Comparison of ENCODE assay signal across 8 cellular contexts in the genomic region with DNA sequence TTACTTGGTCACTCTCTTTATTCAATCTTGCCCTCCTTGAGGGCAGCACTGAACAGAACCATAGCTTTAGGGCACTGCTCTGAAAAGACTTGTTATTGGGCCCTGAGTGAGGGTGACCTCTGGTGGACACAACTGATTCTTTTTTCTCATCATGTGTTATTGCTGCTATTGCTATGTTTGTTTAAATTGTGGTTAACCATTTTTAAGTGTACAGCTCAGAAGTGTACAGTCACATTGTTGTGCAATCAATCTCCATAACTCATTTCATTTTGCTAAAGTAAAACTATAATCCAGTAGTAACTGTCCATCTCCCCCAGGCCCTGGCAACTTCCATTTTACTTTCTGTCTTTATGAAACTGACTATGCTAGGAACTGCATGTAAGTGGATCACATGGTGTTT.
A peak's percentile ranks its signal among the peaks of the same experiment; 100 is the strongest.
DNase-seq lines count a peak whose midpoint lies in the region; ATAC-seq and TF ChIP-seq lines count a peak whose summit lies in the region.

No MANE protein-coding gene starts in this region.

- no peaks in the 10 kb centered on the region for H3K9me2 ChIP-seq in neural cell (ENCODE audit: insufficient read depth, low read length)

- no peaks in the 10 kb centered on the region for H3F3A ChIP-seq in neural cell (ENCODE audit: insufficient read depth, low read length, poor library complexity, severe bottlenecking)

- no peak for TF ChIP-seq EP300 in esophagus muscularis mucosa (IDR thresholded peaks at IDR 0.05)
- TF ChIP-seq EP300 in neural cell (conservative IDR thresholded peaks at IDR 0.05; ENCODE audit: poor library complexity, severe bottlenecking), result no peak

- TF ChIP-seq POLR2A in esophagus muscularis mucosa (IDR thresholded peaks at IDR 0.05; ENCODE audit: low read depth), result no peak

- H3K4me3 ChIP-seq in RWPE2 (ENCODE audit: severe bottlenecking) (no peak overlapping the region), esophagus muscularis mucosa (no peak overlapping the region), neural cell (ENCODE audit: low read length) (no peak overlapping the region)

- H3K9me3 ChIP-seq in RWPE2 (ENCODE audit: severe bottlenecking), result no peaks in the 10 kb centered on the region
- H3K9me3 ChIP-seq in esophagus muscularis mucosa, result no peaks in the 10 kb centered on the region
- H3K9me3 ChIP-seq in neural cell (ENCODE audit: low read length), result no peaks in the 10 kb centered on the region

- H3K4me1 ChIP-seq in RWPE2 (ENCODE audit: insufficient read depth, poor library complexity, severe bottlenecking), result peaks cover 6% of the 10 kb centered on the region
- H3K4me1 ChIP-seq in esophagus muscularis mucosa, result peaks cover 0 to 17% (median 6%) of the 10 kb centered on the region in 4 donors

- H3K27me3 ChIP-seq in RWPE2 (ENCODE audit: insufficient read depth, poor library complexity, severe bottlenecking) (no peaks in the 10 kb centered on the region), esophagus muscularis mucosa (no peaks in the 10 kb centered on the region), neural cell (ENCODE audit: insufficient read depth, low read depth, low read length) (no peaks in the 10 kb centered on the region)

- no peaks in the 10 kb centered on the region for H4K20me1 ChIP-seq in neural cell (ENCODE audit: insufficient read depth)

- no peak overlapping the region for H3K27ac ChIP-seq in RWPE2 (ENCODE audit: poor library complexity, severe bottlenecking)
- H3K27ac ChIP-seq in esophagus muscularis mucosa (replicated peaks in 1 of 4), result peak overlapping the region in 1 of 4 donors; percentile 27
- H3K27ac ChIP-seq in neural cell (ENCODE audit: low read length), result no peak overlapping the region

- no peak overlapping the region for H3K9ac ChIP-seq in neural cell (ENCODE audit: low read length)

- ATAC-seq in GM21360 (IDR thresholded peaks at IDR 0.05; ENCODE audit: unreplicated experiment), result peak; percentile 77
- peak; percentile 42 for ATAC-seq in HG03460 (IDR thresholded peaks at IDR 0.05; ENCODE audit: unreplicated experiment)
- peak; percentile 96 for ATAC-seq in RWPE2 (ENCODE audit: low read depth)

- H2AFZ ChIP-seq in neural cell (ENCODE audit: low read depth, low read length), result no peak overlapping the region

- H3K36me3 ChIP-seq in RWPE2 (ENCODE audit: low read depth) (no peaks in the 10 kb centered on the region), esophagus muscularis mucosa (no peaks in the 10 kb centered on the region), neural cell (ENCODE audit: insufficient read depth, low read length) (no peaks in the 10 kb centered on the region)

- intact Hi-C loops in esophagus muscularis mucosa (cut with DNase I), result loop anchor here (10.0 kb wide), 2 partner anchors 109 to 239 kb away; no protein-coding TSS in a partner anchor

- H3K79me2 ChIP-seq in neural cell (replicated peaks; ENCODE audit: insufficient read depth, low read length), result no peaks in the 10 kb centered on the region

- no peak overlapping the region for H3K4me2 ChIP-seq in neural cell (ENCODE audit: low read length)

- peak; percentile 24 for TF ChIP-seq RAD21 in neural cell (conservative IDR thresholded peaks at IDR 0.05)

- TF ChIP-seq CTCF in RWPE2 (IDR thresholded peaks at IDR 0.05; ENCODE audit: poor library complexity, severe bottlenecking) (peak; percentile 96), esophagus muscularis mucosa (IDR thresholded peaks at IDR 0.05) (peak; percentile 60 to 71 (median 62)), neural cell (IDR thresholded peaks at IDR 0.05; ENCODE audit: poor library complexity, severe bottlenecking) (peak; percentile 48)

- peak; percentile 11 for DNase-seq in NCI-H146 (lab: John Stamatoyannopoulos, UW)
- DNase-seq in NCI-H146 treated with DMSO at 0.1 percent for 48 hours (lab: John Stamatoyannopoulos, UW; ENCODE audit: unreplicated experiment), result no peak
- DNase-seq in RWPE2 (ENCODE audit: low spot score), result no peak
- DNase-seq in esophagus muscularis mucosa (ENCODE audit: extremely low spot score), result no peak
- no peak for DNase-seq in NK-92 treated with Interleukin-12 subunit alpha and Interleukin-12 subunit beta, amount 100 ng/mL, for 24 hours (lab: John Stamatoyannopoulos, UW)

TF ChIP-seq in neural cell, 6 proteins besides CTCF, POLR2A, EP300 and RAD21:
- TF ChIP-seq POLR2AphosphoS5 (IDR thresholded peaks at IDR 0.05) (no peak), MXI1 (conservative IDR thresholded peaks at IDR 0.05; ENCODE audit: poor library complexity, severe bottlenecking) (no peak), SMC3 (conservative IDR thresholded peaks at IDR 0.05; ENCODE audit: poor library complexity) (peak; percentile 33)

Comparison
In these comparisons a context has a peak if more than half of its experiments do, and no peak if none do; other contexts are left out.
1. ATAC-seq: peak in every context shown above with its lines; median percentile 96 in RWPE2; 77 in GM21360; 42 in HG03460.